In the genomic region with DNA sequence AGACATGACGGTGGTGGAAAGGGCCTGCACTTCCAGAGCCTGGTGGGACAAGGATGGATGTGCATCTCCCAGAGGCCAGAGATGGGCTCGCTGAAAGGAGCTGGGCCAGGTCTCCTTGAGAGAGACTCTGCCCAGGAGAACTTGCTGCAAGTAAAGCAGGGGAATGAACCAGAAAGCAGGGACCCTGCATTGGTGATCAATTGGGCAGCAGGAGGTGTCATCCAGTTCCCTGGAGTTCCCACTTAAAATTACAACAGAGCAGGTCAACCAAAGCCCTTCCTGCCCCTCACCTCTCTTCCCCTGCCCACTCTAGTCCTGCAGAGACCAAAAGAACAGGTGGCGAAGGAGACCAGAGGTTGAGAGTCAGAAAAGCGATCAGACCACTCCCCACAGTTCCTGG, we compare ENCODE assay signal across 1 cellular context.
TF ChIP-seq lines count a peak whose summit lies in the region.

No MANE protein-coding gene starts in this region.

TF ChIP-seq in GM23338, 12 proteins besides CTCF, POLR2A, EP300 and RAD21 (continued from another document):
- TF ChIP-seq, protein P1, sequence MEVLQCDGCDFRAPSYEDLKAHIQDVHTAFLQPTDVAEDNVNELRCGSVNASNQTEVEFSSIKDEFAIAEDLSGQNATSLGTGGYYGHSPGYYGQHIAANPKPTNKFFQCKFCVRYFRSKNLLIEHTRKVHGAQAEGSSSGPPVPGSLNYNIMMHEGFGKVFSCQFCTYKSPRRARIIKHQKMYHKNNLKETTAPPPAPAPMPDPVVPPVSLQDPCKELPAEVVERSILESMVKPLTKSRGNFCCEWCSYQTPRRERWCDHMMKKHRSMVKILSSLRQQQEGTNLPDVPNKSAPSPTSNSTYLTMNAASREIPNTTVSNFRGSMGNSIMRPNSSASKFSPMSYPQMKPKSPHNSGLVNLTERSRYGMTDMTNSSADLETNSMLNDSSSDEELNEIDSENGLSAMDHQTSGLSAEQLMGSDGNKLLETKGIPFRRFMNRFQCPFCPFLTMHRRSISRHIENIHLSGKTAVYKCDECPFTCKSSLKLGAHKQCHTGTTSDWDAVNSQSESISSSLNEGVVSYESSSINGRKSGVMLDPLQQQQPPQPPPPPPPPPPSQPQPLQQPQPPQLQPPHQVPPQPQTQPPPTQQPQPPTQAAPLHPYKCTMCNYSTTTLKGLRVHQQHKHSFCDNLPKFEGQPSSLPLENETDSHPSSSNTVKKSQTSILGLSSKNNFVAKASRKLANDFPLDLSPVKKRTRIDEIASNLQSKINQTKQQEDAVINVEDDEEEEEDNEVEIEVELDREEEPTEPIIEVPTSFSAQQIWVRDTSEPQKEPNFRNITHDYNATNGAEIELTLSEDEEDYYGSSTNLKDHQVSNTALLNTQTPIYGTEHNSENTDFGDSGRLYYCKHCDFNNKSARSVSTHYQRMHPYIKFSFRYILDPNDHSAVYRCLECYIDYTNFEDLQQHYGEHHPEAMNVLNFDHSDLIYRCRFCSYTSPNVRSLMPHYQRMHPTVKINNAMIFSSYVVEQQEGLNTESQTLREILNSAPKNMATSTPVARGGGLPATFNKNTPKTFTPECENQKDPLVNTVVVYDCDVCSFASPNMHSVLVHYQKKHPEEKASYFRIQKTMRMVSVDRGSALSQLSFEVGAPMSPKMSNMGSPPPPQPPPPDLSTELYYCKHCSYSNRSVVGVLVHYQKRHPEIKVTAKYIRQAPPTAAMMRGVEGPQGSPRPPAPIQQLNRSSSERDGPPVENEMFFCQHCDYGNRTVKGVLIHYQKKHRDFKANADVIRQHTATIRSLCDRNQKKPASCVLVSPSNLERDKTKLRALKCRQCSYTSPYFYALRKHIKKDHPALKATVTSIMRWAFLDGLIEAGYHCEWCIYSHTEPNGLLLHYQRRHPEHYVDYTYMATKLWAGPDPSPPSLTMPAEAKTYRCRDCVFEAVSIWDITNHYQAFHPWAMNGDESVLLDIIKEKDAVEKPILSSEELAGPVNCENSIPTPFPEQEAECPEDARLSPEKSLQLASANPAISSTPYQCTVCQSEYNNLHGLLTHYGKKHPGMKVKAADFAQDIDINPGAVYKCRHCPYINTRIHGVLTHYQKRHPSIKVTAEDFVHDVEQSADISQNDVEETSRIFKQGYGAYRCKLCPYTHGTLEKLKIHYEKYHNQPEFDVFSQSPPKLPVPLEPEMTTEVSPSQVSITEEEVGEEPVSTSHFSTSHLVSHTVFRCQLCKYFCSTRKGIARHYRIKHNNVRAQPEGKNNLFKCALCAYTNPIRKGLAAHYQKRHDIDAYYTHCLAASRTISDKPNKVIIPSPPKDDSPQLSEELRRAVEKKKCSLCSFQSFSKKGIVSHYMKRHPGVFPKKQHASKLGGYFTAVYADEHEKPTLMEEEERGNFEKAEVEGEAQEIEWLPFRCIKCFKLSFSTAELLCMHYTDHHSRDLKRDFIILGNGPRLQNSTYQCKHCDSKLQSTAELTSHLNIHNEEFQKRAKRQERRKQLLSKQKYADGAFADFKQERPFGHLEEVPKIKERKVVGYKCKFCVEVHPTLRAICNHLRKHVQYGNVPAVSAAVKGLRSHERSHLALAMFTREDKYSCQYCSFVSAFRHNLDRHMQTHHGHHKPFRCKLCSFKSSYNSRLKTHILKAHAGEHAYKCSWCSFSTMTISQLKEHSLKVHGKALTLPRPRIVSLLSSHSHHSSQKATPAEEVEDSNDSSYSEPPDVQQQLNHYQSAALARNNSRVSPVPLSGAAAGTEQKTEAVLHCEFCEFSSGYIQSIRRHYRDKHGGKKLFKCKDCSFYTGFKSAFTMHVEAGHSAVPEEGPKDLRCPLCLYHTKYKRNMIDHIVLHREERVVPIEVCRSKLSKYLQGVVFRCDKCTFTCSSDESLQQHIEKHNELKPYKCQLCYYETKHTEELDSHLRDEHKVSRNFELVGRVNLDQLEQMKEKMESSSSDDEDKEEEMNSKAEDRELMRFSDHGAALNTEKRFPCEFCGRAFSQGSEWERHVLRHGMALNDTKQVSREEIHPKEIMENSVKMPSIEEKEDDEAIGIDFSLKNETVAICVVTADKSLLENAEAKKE (CRISPR knock-in tag; IDR thresholded peaks at IDR 0.05), result no peak
- TF ChIP-seq, protein P2, sequence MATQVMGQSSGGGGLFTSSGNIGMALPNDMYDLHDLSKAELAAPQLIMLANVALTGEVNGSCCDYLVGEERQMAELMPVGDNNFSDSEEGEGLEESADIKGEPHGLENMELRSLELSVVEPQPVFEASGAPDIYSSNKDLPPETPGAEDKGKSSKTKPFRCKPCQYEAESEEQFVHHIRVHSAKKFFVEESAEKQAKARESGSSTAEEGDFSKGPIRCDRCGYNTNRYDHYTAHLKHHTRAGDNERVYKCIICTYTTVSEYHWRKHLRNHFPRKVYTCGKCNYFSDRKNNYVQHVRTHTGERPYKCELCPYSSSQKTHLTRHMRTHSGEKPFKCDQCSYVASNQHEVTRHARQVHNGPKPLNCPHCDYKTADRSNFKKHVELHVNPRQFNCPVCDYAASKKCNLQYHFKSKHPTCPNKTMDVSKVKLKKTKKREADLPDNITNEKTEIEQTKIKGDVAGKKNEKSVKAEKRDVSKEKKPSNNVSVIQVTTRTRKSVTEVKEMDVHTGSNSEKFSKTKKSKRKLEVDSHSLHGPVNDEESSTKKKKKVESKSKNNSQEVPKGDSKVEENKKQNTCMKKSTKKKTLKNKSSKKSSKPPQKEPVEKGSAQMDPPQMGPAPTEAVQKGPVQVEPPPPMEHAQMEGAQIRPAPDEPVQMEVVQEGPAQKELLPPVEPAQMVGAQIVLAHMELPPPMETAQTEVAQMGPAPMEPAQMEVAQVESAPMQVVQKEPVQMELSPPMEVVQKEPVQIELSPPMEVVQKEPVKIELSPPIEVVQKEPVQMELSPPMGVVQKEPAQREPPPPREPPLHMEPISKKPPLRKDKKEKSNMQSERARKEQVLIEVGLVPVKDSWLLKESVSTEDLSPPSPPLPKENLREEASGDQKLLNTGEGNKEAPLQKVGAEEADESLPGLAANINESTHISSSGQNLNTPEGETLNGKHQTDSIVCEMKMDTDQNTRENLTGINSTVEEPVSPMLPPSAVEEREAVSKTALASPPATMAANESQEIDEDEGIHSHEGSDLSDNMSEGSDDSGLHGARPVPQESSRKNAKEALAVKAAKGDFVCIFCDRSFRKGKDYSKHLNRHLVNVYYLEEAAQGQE (IDR thresholded peaks at IDR 0.05; ENCODE audit: unreplicated experiment), result no peak
- TF ChIP-seq JUNB (IDR thresholded peaks at IDR 0.05; ENCODE audit: unreplicated experiment), result no peak
